In genomic region chr10:32053392-32053791, GRCh38 we compare ENCODE assay signal across 1 cellular context.
TF ChIP-seq lines count a peak whose summit lies in the region.

No MANE protein-coding gene starts in this region.

TF ChIP-seq in GM12878, 131 proteins besides CTCF, POLR2A, EP300 and RAD21:
- TF ChIP-seq MLLT1 (IDR thresholded peaks at IDR 0.05) (peak; percentile 96), NBN (IDR thresholded peaks at IDR 0.05) (0 out of 2 replicates have a peak, but pooled peaks have one; percentile 22)
